13 cellular contexts compared by ENCODE assay signal in the genomic region with DNA sequence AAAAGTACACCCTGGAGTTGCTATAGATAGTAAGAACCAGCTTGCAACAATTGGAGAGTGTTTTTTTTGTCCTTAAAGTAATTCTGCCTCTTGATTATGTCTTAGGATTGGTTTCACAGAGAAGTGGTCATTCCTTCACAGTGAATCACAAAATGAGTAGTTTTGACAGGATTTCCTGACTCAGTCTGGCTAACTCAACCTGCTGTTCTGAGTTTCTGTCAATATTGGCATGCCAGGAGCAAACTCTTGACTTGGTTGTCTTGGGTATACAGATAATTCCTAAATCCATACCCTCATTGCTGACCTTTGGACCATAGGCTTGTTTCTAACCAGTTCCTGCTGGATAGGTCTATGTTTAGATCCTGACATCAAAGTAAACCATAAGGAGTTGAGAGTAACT. TPM values are rescaled to one million over a fixed set of nuclear protein-coding genes. Genes with fewer than 3 reads are reported as not detected.
DNase-seq lines count a peak whose midpoint lies in the region; ATAC-seq and TF ChIP-seq lines count a peak whose summit lies in the region.
"Had no signal": no experiment of that assay in that cellular context is flagged by ENCODE, and none has a peak within 500 bp of the region (broad histone marks: within the 10 kb centered on the region; RNA-seq: fewer than 3 reads in every experiment).

No MANE protein-coding gene starts in this region.

- DNase-seq in GM03348 (ENCODE audit: low spot score) (peak; percentile 62), RWPE2 (ENCODE audit: low spot score) (no peak), fibroblast of peridontal ligament (ENCODE audit: extremely low read depth) (peak; percentile 90), skeletal muscle cell (ENCODE audit: low read depth) (peak; percentile 69), NCI-H345 treated with DMSO at 0.1 percent for 48 hours (lab: John Stamatoyannopoulos, UW; ENCODE audit: unreplicated experiment) (no peak)
- DNase-seq in activated CD8-positive, alpha-beta T cell treated with anti-CD3 and anti-CD28 coated beads for 36 hours = no peak
- DNase-seq in activated T-cell treated with anti-CD3 and anti-CD28 coated beads, Interleukin-2, amount 50 U/mL, for 48 hours = no peak
- DNase-seq: amygdala, DND-41, Karpas-422 had no signal

- H3K27me3 ChIP-seq in RWPE2 (ENCODE audit: insufficient read depth, poor library complexity, severe bottlenecking) = no peaks in the 10 kb centered on the region

- H3K4me3 ChIP-seq in RWPE2 (ENCODE audit: severe bottlenecking) = no peak overlapping the region
- no peak overlapping the region for H3K4me3 ChIP-seq in skeletal muscle cell (ENCODE audit: low read depth, low read length)

- CTCF ChIA-PET in activated CD8-positive, alpha-beta T cell treated with anti-CD3 and anti-CD28 coated beads for 36 hours (lab: Charles Lee) = no interaction called here

- H3K27me3 Mint-ChIP-seq in activated CD8-positive, alpha-beta T cell treated with anti-CD3 and anti-CD28 coated beads for 36 hours = peaks cover 14% of the 10 kb centered on the region

- TF ChIP-seq CTCF in RWPE2 (IDR thresholded peaks at IDR 0.05; ENCODE audit: poor library complexity, severe bottlenecking) = no peak
- no peak for TF ChIP-seq CTCF in activated CD8-positive, alpha-beta T cell treated with anti-CD3 and anti-CD28 coated beads for 36 hours (IDR thresholded peaks at IDR 0.05)

- ATAC-seq in RWPE2 (ENCODE audit: low read depth) (peak; percentile 78), HG03460 (IDR thresholded peaks at IDR 0.05; ENCODE audit: unreplicated experiment) (no peak)
- ATAC-seq in activated CD8-positive, alpha-beta T cell treated with anti-CD3 and anti-CD28 coated beads for 36 hours = no peak

- H3K4me1 Mint-ChIP-seq in activated CD8-positive, alpha-beta T cell treated with anti-CD3 and anti-CD28 coated beads for 36 hours (ENCODE audit: low read depth) = no peaks in the 10 kb centered on the region

- H3K9me3 Mint-ChIP-seq in activated CD8-positive, alpha-beta T cell treated with anti-CD3 and anti-CD28 coated beads for 36 hours = no peaks in the 10 kb centered on the region

- no peaks in the 10 kb centered on the region for H3K36me3 Mint-ChIP-seq in activated CD8-positive, alpha-beta T cell treated with anti-CD3 and anti-CD28 coated beads for 36 hours (ENCODE audit: low read depth)

- H3K27ac ChIP-seq in RWPE2 (ENCODE audit: poor library complexity, severe bottlenecking) = peak overlapping the region; percentile 96
- H3K27ac ChIP-seq: parathyroid adenoma had no signal

- H3K9me3 ChIP-seq in RWPE2 (ENCODE audit: severe bottlenecking) = no peaks in the 10 kb centered on the region

- no peak overlapping the region for H3K4me3 Mint-ChIP-seq in activated CD8-positive, alpha-beta T cell treated with anti-CD3 and anti-CD28 coated beads for 36 hours

- intact Hi-C loops in activated CD8-positive, alpha-beta T cell treated with anti-CD3 and anti-CD28 coated beads for 36 hours (cut with micrococcal nuclease) = no loop called here

- H3K27ac Mint-ChIP-seq in activated CD8-positive, alpha-beta T cell treated with anti-CD3 and anti-CD28 coated beads for 36 hours = no peak overlapping the region

- POLR2A ChIA-PET in activated CD8-positive, alpha-beta T cell treated with anti-CD3 and anti-CD28 coated beads for 36 hours (lab: Charles Lee) = no interaction called here

- peaks cover 54% of the 10 kb centered on the region for H3K4me1 ChIP-seq in RWPE2 (ENCODE audit: insufficient read depth, poor library complexity, severe bottlenecking)
- H3K4me1 ChIP-seq: parathyroid adenoma had no signal

- H3K36me3 ChIP-seq in RWPE2 (ENCODE audit: low read depth) = no peaks in the 10 kb centered on the region

RNA-seq across cellular contexts. Expression of a gene that starts 9.4 kb away (rescaled TPM):
- under 1 TPM; 0.76 to 0.86 TPM for total RNA-seq in activated CD8-positive, alpha-beta T cell treated with anti-CD3 and anti-CD28 coated beads for 36 hours
- total RNA-seq: OCI-LY7 had no signal

Comparison
In these comparisons a context has a peak if more than half of its experiments do, and no peak if none do; other contexts are left out.
1. DNase-seq: peak in GM03348 (single experiment), fibroblast of peridontal ligament (single experiment) and skeletal muscle cell (single experiment); none in RWPE2 (single experiment), activated CD8-positive, alpha-beta T cell treated with anti-CD3 and anti-CD28 coated beads for 36 hours (single experiment), activated T-cell treated with anti-CD3 and anti-CD28 coated beads, Interleukin-2, amount 50 U/mL, for 48 hours (0 of 2) and NCI-H345 treated with DMSO at 0.1 percent for 48 hours (single experiment).